In genomic region chr22:45460288-45461109, GRCh38 we compare ENCODE assay signal across 1 cellular context.
TF ChIP-seq lines count a peak whose summit lies in the region.

No MANE protein-coding gene starts in this region.

TF ChIP-seq in SK-N-SH treated with all-trans-retinoic acid at 6 μM for 48 hours, 23 proteins besides CTCF, POLR2A, EP300 and RAD21 (continued from another document):
- TF ChIP-seq PATZ1 (CRISPR knock-in tag; IDR thresholded peaks at IDR 0.05; ENCODE audit: borderline replicate concordance): no peak
- TF ChIP-seq RARB (CRISPR knock-in tag; IDR thresholded peaks at IDR 0.05): no peak
- no peak for TF ChIP-seq ESRRG (CRISPR knock-in tag; IDR thresholded peaks at IDR 0.05)
